Comparison of ENCODE assay signal across 7 cellular contexts in the genomic region with DNA sequence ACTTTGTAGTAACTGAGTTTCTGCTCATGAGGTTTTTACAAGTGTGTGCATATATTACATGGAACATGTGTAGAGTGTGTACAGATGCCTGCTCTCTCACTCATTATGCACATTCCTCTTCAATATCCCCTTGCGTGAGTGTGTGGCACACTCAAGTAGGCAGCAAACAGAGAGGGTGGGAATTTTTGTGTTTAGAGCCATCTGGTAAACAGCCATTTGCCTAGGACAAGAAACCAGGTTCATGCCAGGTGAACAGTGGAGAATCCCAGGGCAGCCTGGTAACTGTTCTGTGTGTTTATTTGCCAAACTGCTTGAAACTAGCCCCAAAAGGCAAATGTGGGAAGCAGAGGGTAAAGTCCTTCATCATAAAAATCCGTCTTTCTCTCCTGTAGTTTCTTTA.
"Had no signal": no experiment of that assay in that cellular context is flagged by ENCODE, and none has a peak within 500 bp of the region (broad histone marks: within the 10 kb centered on the region; RNA-seq: fewer than 3 reads in every experiment).

No MANE protein-coding gene starts in this region.

- H3K27ac ChIP-seq: GM23248, HL-60 had no signal

- DNase-seq: GM23248, GOT3, H7, HFFc6 had no signal

- H2AFZ ChIP-seq: GM23248 had no signal

- H3K9me3 ChIP-seq: HAP-1 had no signal

- H3K9ac ChIP-seq: GM23248 had no signal

- H3K4me3 ChIP-seq: GM23248, HAP-1 had no signal

- FAIRE-seq: HepG2 had no signal

- H3K4me1 ChIP-seq: HAP-1 had no signal
